19 cellular contexts compared by ENCODE assay signal in genomic region chr20:36313936-36314335, GRCh38. TPM values are rescaled to one million over a fixed set of nuclear protein-coding genes. Genes with fewer than 3 reads are reported as not detected.
DNase-seq lines count a peak whose midpoint lies in the region; ATAC-seq and TF ChIP-seq lines count a peak whose summit lies in the region.
"Had no signal": no experiment of that assay in that cellular context is flagged by ENCODE, and none has a peak within 500 bp of the region (broad histone marks: within the 10 kb centered on the region; RNA-seq: fewer than 3 reads in every experiment).

No MANE protein-coding gene starts in this region.

- intact Hi-C loops in natural killer cell (cut with micrococcal nuclease), result no loop called here
- intact Hi-C loops in spleen (cut with DNase I; ENCODE audit: low total_unique reads), result no loop called here
- intact Hi-C loops in mucosa of descending colon (cut with DNase I, micrococcal nuclease), result no loop called here

- no peak overlapping the region for H3K4me3 Mint-ChIP-seq in natural killer cell
- H3K4me3 Mint-ChIP-seq in natural killer cell treated with Interleukin-12 subunit alpha and Interleukin-12 subunit beta and Interleukin-15 and Interleukin-18, amount 100 ng/mL, for 72 hours, result no peak overlapping the region

- H3K4me3 ChIP-seq in coronary artery (no peak overlapping the region), spleen (no peak overlapping the region), mucosa of descending colon (no peak overlapping the region)
- H3K4me3 ChIP-seq: MG63, PC-9 had no signal

- WGBS in spleen, 5 donors, result 76 to 90% (median 80%) methylated on average over 10 to 12 of the region's 12 CpGs

- TF ChIP-seq CTCF in natural killer cell (IDR thresholded peaks at IDR 0.05), result no peak
- no peak for TF ChIP-seq CTCF in coronary artery (IDR thresholded peaks at IDR 0.05)
- no peak for TF ChIP-seq CTCF in spleen (IDR thresholded peaks at IDR 0.05 in 8 of 11, conservative IDR thresholded peaks at IDR 0.05 in 3 of 11)
- TF ChIP-seq CTCF in mucosa of descending colon (IDR thresholded peaks at IDR 0.05), result no peak

- peaks cover 0 to 2% of the 10 kb centered on the region in 2 donors for H3K9me3 Mint-ChIP-seq in natural killer cell
- H3K9me3 Mint-ChIP-seq in natural killer cell treated with Interleukin-12 subunit alpha and Interleukin-12 subunit beta and Interleukin-15 and Interleukin-18, amount 100 ng/mL, for 72 hours, result no peaks in the 10 kb centered on the region

- peaks cover 0 to 62% (median 5%) of the 10 kb centered on the region in 7 donors for H3K27me3 ChIP-seq in spleen (replicated peaks in 1 of 7)

- peaks cover 16 to 22% of the 10 kb centered on the region in 2 donors for H3K27me3 Mint-ChIP-seq in natural killer cell (ENCODE audit: low read depth in 2 of 2)
- H3K27me3 Mint-ChIP-seq in natural killer cell treated with Interleukin-12 subunit alpha and Interleukin-12 subunit beta and Interleukin-15 and Interleukin-18, amount 100 ng/mL, for 72 hours, result peaks cover 20 to 23% of the 10 kb centered on the region in 2 donors

- peak; percentile 13 for DNase-seq in natural killer cell
- DNase-seq in natural killer cell treated with Interleukin-12 subunit alpha and Interleukin-12 subunit beta and Interleukin-15 and Interleukin-18, amount 100 ng/mL, for 72 hours (ENCODE audit: low spot score), result no peak
- DNase-seq in coronary artery (ENCODE audit: low spot score), result peak; percentile 66
- DNase-seq in spleen, result peak; percentile 29
- DNase-seq in T-helper 1 cell, result no peak
- DNase-seq in mucosa of descending colon, result no peak
- DNase-seq: AML-193, EL, HCEC 1CT, IMR-90, Karpas-422, MG63, NCI-H1092, NCI-H2081 treated with DMSO at 0.1 percent for 48 hours, NCI-H510A treated with DMSO at 0.1 percent for 48 hours, NCI-H82, PC-9 had no signal

- ATAC-seq in natural killer cell, result no peak
- ATAC-seq in natural killer cell treated with Interleukin-12 subunit alpha and Interleukin-12 subunit beta and Interleukin-15 and Interleukin-18, amount 100 ng/mL, for 72 hours, result no peak
- ATAC-seq in GM21529 (IDR thresholded peaks at IDR 0.05; ENCODE audit: unreplicated experiment), result no peak
- ATAC-seq in mucosa of descending colon, result no peak

- H3K4me1 Mint-ChIP-seq in natural killer cell, result peaks cover 0 to 5% of the 10 kb centered on the region in 2 donors
- H3K4me1 Mint-ChIP-seq in natural killer cell treated with Interleukin-12 subunit alpha and Interleukin-12 subunit beta and Interleukin-15 and Interleukin-18, amount 100 ng/mL, for 72 hours (ENCODE audit: low read depth in 2 of 2), result peaks cover 0 to 3% of the 10 kb centered on the region in 2 donors

- H3K9me3 ChIP-seq in spleen (no peaks in the 10 kb centered on the region), mucosa of descending colon (no peaks in the 10 kb centered on the region)
- H3K9me3 ChIP-seq: Caco-2, MG63 had no signal

- H3K27ac Mint-ChIP-seq in natural killer cell, result no peak overlapping the region
- no peak overlapping the region for H3K27ac Mint-ChIP-seq in natural killer cell treated with Interleukin-12 subunit alpha and Interleukin-12 subunit beta and Interleukin-15 and Interleukin-18, amount 100 ng/mL, for 72 hours

- H3K36me3 Mint-ChIP-seq in natural killer cell, result no peaks in the 10 kb centered on the region
- no peaks in the 10 kb centered on the region for H3K36me3 Mint-ChIP-seq in natural killer cell treated with Interleukin-12 subunit alpha and Interleukin-12 subunit beta and Interleukin-15 and Interleukin-18, amount 100 ng/mL, for 72 hours

- H3K4me1 ChIP-seq in spleen (no peaks in the 10 kb centered on the region), mucosa of descending colon (ENCODE audit: low read depth) (no peaks in the 10 kb centered on the region)
- H3K4me1 ChIP-seq: Caco-2 had no signal

- H3K36me3 ChIP-seq in spleen, result no peaks in the 10 kb centered on the region
- no peaks in the 10 kb centered on the region for H3K36me3 ChIP-seq in mucosa of descending colon (ENCODE audit: low read depth)
- H3K36me3 ChIP-seq: MG63 had no signal

- H3K27ac ChIP-seq in coronary artery (no peak overlapping the region), spleen (no peak overlapping the region)
- H3K27ac ChIP-seq: PC-9 had no signal

- TF ChIP-seq POLR2A in spleen (IDR thresholded peaks at IDR 0.05), result no peak

RNA-seq across cellular contexts. Expression of gene DLGAP4, which starts 7.8 kb away (rescaled TPM):
- total RNA-seq in natural killer cell, result 10 to 100 TPM; 47.9 to 51.6 (median 51.2) TPM
- total RNA-seq in natural killer cell treated with Interleukin-12 subunit alpha and Interleukin-12 subunit beta and Interleukin-15 and Interleukin-18, amount 100 ng/mL, for 72 hours, result 10 to 100 TPM; 43.3 to 70.7 TPM
- total RNA-seq in spleen, result 10 to 100 TPM; 44.5 to 60.9 (median 47.7) TPM
- polyA plus RNA-seq in spleen, result 10 to 100 TPM; 12.0 to 28.4 (median 23.7) TPM
- 10 to 100 TPM; 40.0 to 66.3 (median 43.5) TPM for total RNA-seq in mucosa of descending colon

Comparison
In these comparisons a context has a peak if more than half of its experiments do, and no peak if none do; other contexts are left out.
1. DNase-seq: peak in natural killer cell (single experiment), coronary artery (single experiment) and spleen (single experiment); none in natural killer cell treated with Interleukin-12 subunit alpha and Interleukin-12 subunit beta and Interleukin-15 and Interleukin-18, amount 100 ng/mL, for 72 hours (single experiment), T-helper 1 cell (0 of 5) and mucosa of descending colon (0 of 3).